14 cellular contexts compared by ENCODE assay signal in genomic region chr5:137078171-137078665, GRCh38.
A peak's percentile ranks its signal among the peaks of the same experiment; 100 is the strongest.
DNase-seq lines count a peak whose midpoint lies in the region; ATAC-seq and TF ChIP-seq lines count a peak whose summit lies in the region.
"Had no signal": no experiment of that assay in that cellular context is flagged by ENCODE, and none has a peak within 500 bp of the region (broad histone marks: within the 10 kb centered on the region; RNA-seq: fewer than 3 reads in every experiment).

No MANE protein-coding gene starts in this region.

- 72 to 75% methylated on average over 7 of the region's 7 CpGs for WGBS in testis, 2 donors

- H3K4me3 Mint-ChIP-seq in activated CD8-positive, alpha-beta T cell treated with anti-CD3 and anti-CD28 coated beads, Interleukin-2, amount 10 ng/mL, durations not matched to agents 7 days and 5 days: no peak overlapping the region
- H3K4me3 Mint-ChIP-seq: CD4-positive, alpha-beta memory T cell; central memory CD8-positive, alpha-beta T cell had no signal

- TF ChIP-seq POLR2A in testis (IDR thresholded peaks at IDR 0.05): no peak

- H3K9me3 ChIP-seq in testis (no peaks in the 10 kb centered on the region), left ventricle myocardium inferior (replicated peaks) (no peaks in the 10 kb centered on the region)

- CTCF ChIA-PET in activated CD8-positive, alpha-beta T cell treated with anti-CD3 and anti-CD28 coated beads, Interleukin-2, amount 10 ng/mL, durations not matched to agents 7 days and 5 days (lab: Charles Lee): no interaction called here

- H3K36me3 Mint-ChIP-seq in activated CD8-positive, alpha-beta T cell treated with anti-CD3 and anti-CD28 coated beads, Interleukin-2, amount 10 ng/mL, durations not matched to agents 7 days and 5 days (ENCODE audit: low read depth): no peaks in the 10 kb centered on the region
- H3K36me3 Mint-ChIP-seq: CD4-positive, alpha-beta memory T cell had no signal

- TF ChIP-seq CTCF in testis (IDR thresholded peaks at IDR 0.05) (no peak), left ventricle myocardium inferior (IDR thresholded peaks at IDR 0.05; ENCODE audit: borderline replicate concordance) (no peak)

- H3K4me3 ChIP-seq in testis (no peak overlapping the region), left ventricle myocardium inferior (no peak overlapping the region)

- H3K9me3 Mint-ChIP-seq in activated CD8-positive, alpha-beta T cell treated with anti-CD3 and anti-CD28 coated beads, Interleukin-2, amount 10 ng/mL, durations not matched to agents 7 days and 5 days (ENCODE audit: insufficient read depth): no peaks in the 10 kb centered on the region
- H3K9me3 Mint-ChIP-seq: central memory CD8-positive, alpha-beta T cell had no signal

- DNase-seq in DMS53 (lab: John Stamatoyannopoulos, UW): peak; percentile 81
- peak; percentile 68 for DNase-seq in LHCN-M2 (ENCODE audit: low read depth)
- peak; percentile 71 for DNase-seq in SW480 (ENCODE audit: low spot score)
- peak; percentile 96 for DNase-seq in kidney tubule cell (ENCODE audit: low spot score)
- DNase-seq in testis: no peak
- no peak for DNase-seq in left ventricle myocardium inferior
- DNase-seq in activated CD8-positive, alpha-beta T cell treated with anti-CD3 and anti-CD28 coated beads, Interleukin-2, amount 10 ng/mL, durations not matched to agents 7 days and 5 days: no peak
- DNase-seq: activated T-cell treated with anti-CD3 and anti-CD28 coated beads, Interleukin-2, amount 50 U/mL, for 48 hours; CD4-positive, alpha-beta memory T cell; glutamatergic neuron; small intestine; T-helper 9 cell had no signal

- ATAC-seq in HG03135 (IDR thresholded peaks at IDR 0.05; ENCODE audit: unreplicated experiment): no peak
- ATAC-seq in activated CD8-positive, alpha-beta T cell treated with anti-CD3 and anti-CD28 coated beads, Interleukin-2, amount 10 ng/mL, durations not matched to agents 7 days and 5 days: no peak

- H3K27me3 Mint-ChIP-seq in activated CD8-positive, alpha-beta T cell treated with anti-CD3 and anti-CD28 coated beads, Interleukin-2, amount 10 ng/mL, durations not matched to agents 7 days and 5 days (ENCODE audit: low read depth): no peaks in the 10 kb centered on the region

- H3K27me3 ChIP-seq in testis: no peaks in the 10 kb centered on the region
- peaks cover 17% of the 10 kb centered on the region for H3K27me3 ChIP-seq in left ventricle myocardium inferior (ENCODE audit: low read depth)

- POLR2A ChIA-PET in activated CD8-positive, alpha-beta T cell treated with anti-CD3 and anti-CD28 coated beads, Interleukin-2, amount 10 ng/mL, durations not matched to agents 7 days and 5 days (lab: Charles Lee): no interaction called here

- no peak overlapping the region for H3K27ac Mint-ChIP-seq in activated CD8-positive, alpha-beta T cell treated with anti-CD3 and anti-CD28 coated beads, Interleukin-2, amount 10 ng/mL, durations not matched to agents 7 days and 5 days
- H3K27ac Mint-ChIP-seq: CD4-positive, alpha-beta memory T cell had no signal

- H3K36me3 ChIP-seq in testis (ENCODE audit: low read depth, missing control alignments) (no peaks in the 10 kb centered on the region), left ventricle myocardium inferior (no peaks in the 10 kb centered on the region)

- H3K4me1 Mint-ChIP-seq in activated CD8-positive, alpha-beta T cell treated with anti-CD3 and anti-CD28 coated beads, Interleukin-2, amount 10 ng/mL, durations not matched to agents 7 days and 5 days (ENCODE audit: low read depth): no peaks in the 10 kb centered on the region
- H3K4me1 Mint-ChIP-seq: CD4-positive, alpha-beta memory T cell; central memory CD8-positive, alpha-beta T cell had no signal

- intact Hi-C loops in testis (cut with DNase I; ENCODE audit: low total_unique reads): no loop called here
- intact Hi-C loops in left ventricle myocardium inferior (cut with micrococcal nuclease): no loop called here

- H3K27ac ChIP-seq in testis (no peak overlapping the region), left ventricle myocardium inferior (replicated peaks) (no peak overlapping the region)

- H3K4me1 ChIP-seq in testis (peaks cover 12% of the 10 kb centered on the region), left ventricle myocardium inferior (peaks cover 4% of the 10 kb centered on the region)

Comparison
In these comparisons a context has a peak if more than half of its experiments do, and no peak if none do; other contexts are left out.
1. DNase-seq: peak in DMS53 (single experiment), LHCN-M2 (single experiment), SW480 (single experiment) and kidney tubule cell (single experiment); none in testis (single experiment), left ventricle myocardium inferior (single experiment) and activated CD8-positive, alpha-beta T cell treated with anti-CD3 and anti-CD28 coated beads, Interleukin-2, amount 10 ng/mL, durations not matched to agents 7 days and 5 days (single experiment).